ENCODE assay signal across 2 cellular contexts in genomic region chr3:38560284-38560683, GRCh38.
TF ChIP-seq lines count a peak whose summit lies in the region.

No MANE protein-coding gene starts in this region.

TF ChIP-seq in HepG2, 621 proteins besides CTCF, POLR2A, EP300 and RAD21:
- no peak for TF ChIP-seq ZNF839 (CRISPR knock-in tag; IDR thresholded peaks at IDR 0.05; ENCODE audit: borderline replicate concordance)
- TF ChIP-seq ZBTB3 (CRISPR knock-in tag; IDR thresholded peaks at IDR 0.05; ENCODE audit: borderline replicate concordance, low read depth), result no peak
- no peak for TF ChIP-seq ZNF564 (CRISPR knock-in tag; IDR thresholded peaks at IDR 0.05)
- no peak for TF ChIP-seq RARG (CRISPR knock-in tag; IDR thresholded peaks at IDR 0.05; ENCODE audit: low read depth)
- TF ChIP-seq ZNF749 (CRISPR knock-in tag; IDR thresholded peaks at IDR 0.05; ENCODE audit: borderline replicate concordance), result no peak
- TF ChIP-seq, protein P1, sequence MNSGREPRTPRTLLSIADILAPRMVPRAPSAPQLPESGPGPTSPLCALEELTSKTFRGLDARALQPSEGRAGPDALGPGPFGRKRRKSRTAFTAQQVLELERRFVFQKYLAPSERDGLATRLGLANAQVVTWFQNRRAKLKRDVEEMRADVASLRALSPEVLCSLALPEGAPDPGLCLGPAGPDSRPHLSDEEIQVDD (CRISPR knock-in tag; IDR thresholded peaks at IDR 0.05; ENCODE audit: borderline replicate concordance), result no peak
- TF ChIP-seq LRRFIP1 (CRISPR knock-in tag; conservative IDR thresholded peaks at IDR 0.05), result no peak
- TF ChIP-seq, protein P2, sequence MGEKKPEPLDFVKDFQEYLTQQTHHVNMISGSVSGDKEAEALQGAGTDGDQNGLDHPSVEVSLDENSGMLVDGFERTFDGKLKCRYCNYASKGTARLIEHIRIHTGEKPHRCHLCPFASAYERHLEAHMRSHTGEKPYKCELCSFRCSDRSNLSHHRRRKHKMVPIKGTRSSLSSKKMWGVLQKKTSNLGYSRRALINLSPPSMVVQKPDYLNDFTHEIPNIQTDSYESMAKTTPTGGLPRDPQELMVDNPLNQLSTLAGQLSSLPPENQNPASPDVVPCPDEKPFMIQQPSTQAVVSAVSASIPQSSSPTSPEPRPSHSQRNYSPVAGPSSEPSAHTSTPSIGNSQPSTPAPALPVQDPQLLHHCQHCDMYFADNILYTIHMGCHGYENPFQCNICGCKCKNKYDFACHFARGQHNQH (CRISPR knock-in tag; IDR thresholded peaks at IDR 0.05), result no peak
- no peak for TF ChIP-seq ZNF615 (CRISPR knock-in tag; IDR thresholded peaks at IDR 0.05; ENCODE audit: borderline replicate concordance)
- TF ChIP-seq, protein P3, sequence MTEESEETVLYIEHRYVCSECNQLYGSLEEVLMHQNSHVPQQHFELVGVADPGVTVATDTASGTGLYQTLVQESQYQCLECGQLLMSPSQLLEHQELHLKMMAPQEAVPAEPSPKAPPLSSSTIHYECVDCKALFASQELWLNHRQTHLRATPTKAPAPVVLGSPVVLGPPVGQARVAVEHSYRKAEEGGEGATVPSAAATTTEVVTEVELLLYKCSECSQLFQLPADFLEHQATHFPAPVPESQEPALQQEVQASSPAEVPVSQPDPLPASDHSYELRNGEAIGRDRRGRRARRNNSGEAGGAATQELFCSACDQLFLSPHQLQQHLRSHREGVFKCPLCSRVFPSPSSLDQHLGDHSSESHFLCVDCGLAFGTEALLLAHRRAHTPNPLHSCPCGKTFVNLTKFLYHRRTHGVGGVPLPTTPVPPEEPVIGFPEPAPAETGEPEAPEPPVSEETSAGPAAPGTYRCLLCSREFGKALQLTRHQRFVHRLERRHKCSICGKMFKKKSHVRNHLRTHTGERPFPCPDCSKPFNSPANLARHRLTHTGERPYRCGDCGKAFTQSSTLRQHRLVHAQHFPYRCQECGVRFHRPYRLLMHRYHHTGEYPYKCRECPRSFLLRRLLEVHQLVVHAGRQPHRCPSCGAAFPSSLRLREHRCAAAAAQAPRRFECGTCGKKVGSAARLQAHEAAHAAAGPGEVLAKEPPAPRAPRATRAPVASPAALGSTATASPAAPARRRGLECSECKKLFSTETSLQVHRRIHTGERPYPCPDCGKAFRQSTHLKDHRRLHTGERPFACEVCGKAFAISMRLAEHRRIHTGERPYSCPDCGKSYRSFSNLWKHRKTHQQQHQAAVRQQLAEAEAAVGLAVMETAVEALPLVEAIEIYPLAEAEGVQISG (CRISPR knock-in tag; IDR thresholded peaks at IDR 0.05), result no peak
- TF ChIP-seq, protein P4, sequence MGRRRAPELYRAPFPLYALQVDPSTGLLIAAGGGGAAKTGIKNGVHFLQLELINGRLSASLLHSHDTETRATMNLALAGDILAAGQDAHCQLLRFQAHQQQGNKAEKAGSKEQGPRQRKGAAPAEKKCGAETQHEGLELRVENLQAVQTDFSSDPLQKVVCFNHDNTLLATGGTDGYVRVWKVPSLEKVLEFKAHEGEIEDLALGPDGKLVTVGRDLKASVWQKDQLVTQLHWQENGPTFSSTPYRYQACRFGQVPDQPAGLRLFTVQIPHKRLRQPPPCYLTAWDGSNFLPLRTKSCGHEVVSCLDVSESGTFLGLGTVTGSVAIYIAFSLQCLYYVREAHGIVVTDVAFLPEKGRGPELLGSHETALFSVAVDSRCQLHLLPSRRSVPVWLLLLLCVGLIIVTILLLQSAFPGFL (CRISPR knock-in tag; IDR thresholded peaks at IDR 0.05), result no peak
- TF ChIP-seq ZNF460 (CRISPR knock-in tag; IDR thresholded peaks at IDR 0.05; ENCODE audit: borderline replicate concordance), result no peak
- TF ChIP-seq ZNF572 (CRISPR knock-in tag; IDR thresholded peaks at IDR 0.05), result no peak

TF ChIP-seq in K562, 482 proteins besides CTCF, POLR2A, EP300 and RAD21:
- TF ChIP-seq FUS (optimal IDR thresholded peaks at IDR 0.05; ENCODE audit: low read depth, low read length), result no peak
